Comparison of ENCODE assay signal across 30 cellular contexts in the genomic region with DNA sequence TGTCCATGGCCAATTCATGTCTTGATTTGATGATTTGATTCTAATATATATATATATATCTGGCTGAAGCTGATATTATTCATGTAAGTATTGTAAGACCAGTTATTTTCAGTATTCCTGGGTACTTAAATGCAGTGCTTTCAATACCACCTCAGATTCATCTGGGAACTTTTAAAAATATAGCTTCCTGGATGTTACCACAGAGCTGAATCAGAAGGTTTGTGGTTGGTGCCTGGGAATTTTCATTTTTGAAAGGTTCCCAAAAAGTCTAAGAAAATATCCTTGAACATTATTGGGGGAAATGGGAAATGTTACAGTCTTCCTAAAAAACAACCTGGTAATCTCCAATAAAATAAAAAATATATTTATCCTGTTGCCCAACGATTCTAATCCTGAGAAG. TPM values are rescaled to one million over a fixed set of nuclear protein-coding genes. Genes with fewer than 3 reads are reported as not detected.
DNase-seq lines count a peak whose midpoint lies in the region; ATAC-seq and TF ChIP-seq lines count a peak whose summit lies in the region.
"Had no signal": no experiment of that assay in that cellular context is flagged by ENCODE, and none has a peak within 500 bp of the region (broad histone marks: within the 10 kb centered on the region; RNA-seq: fewer than 3 reads in every experiment).

No MANE protein-coding gene starts in this region.

- peaks cover 22% of the 10 kb centered on the region for H3K36me3 Mint-ChIP-seq in T-helper 17 cell (ENCODE audit: low read depth)

- in situ Hi-C loops in astrocyte of the spinal cord (cut with HindIII; ENCODE audit: low sequenced_read_pairs): no loop called here

- H4K8ac ChIP-seq in mesenchymal stem cell (ENCODE audit: low read length): no peak overlapping the region

- H3K27ac Mint-ChIP-seq in T-helper 17 cell: no peak overlapping the region
- H3K27ac Mint-ChIP-seq: activated naive CD8-positive, alpha-beta T cell treated with anti-CD3 and anti-CD28 coated beads for 36 hours; activated T-cell treated with anti-CD3 and anti-CD28 coated beads, Interleukin-2, amount 50 U/mL, for 24 hours had no signal

- no peak overlapping the region for H2AFZ ChIP-seq in mesenchymal stem cell (ENCODE audit: low read depth, low read length)
- H2AFZ ChIP-seq: hepatocyte, parathyroid adenoma had no signal

- no peak overlapping the region for H2BK5ac ChIP-seq in mesenchymal stem cell (ENCODE audit: low read depth, low read length, poor library complexity, severe bottlenecking)

- H3K4me3 ChIP-seq in HUES48 (ENCODE audit: low read depth, low read length): peak overlapping the region; percentile 44; the same call in 1 of the 2 replicates
- H3K4me3 ChIP-seq in astrocyte of the spinal cord (ENCODE audit: low read depth, low read length): no peak overlapping the region
- no peak overlapping the region for H3K4me3 ChIP-seq in mesenchymal stem cell (ENCODE audit: insufficient read depth in 1 of 2, low read depth in 1 of 2, low read length in 2 of 2)
- H3K4me3 ChIP-seq: ascending aorta, BLaER1, gastrocnemius medialis, hepatocyte, testis had no signal

- H3K36me3 ChIP-seq in HUES48 (ENCODE audit: control insufficient read depth, insufficient read depth, low read length) (peaks cover 28% of the 10 kb centered on the region), mesenchymal stem cell (ENCODE audit: control insufficient read depth in 1 of 2, insufficient read depth in 2 of 2, low read depth in 1 of 2, low read length in 2 of 2) (peaks cover 10 to 14% of the 10 kb centered on the region in 2 experiments)

- H3K27me3 ChIP-seq in HUES48 (ENCODE audit: control insufficient read depth, insufficient read depth, low read length) (no peaks in the 10 kb centered on the region), mesenchymal stem cell (ENCODE audit: control insufficient read depth in 1 of 2, insufficient read depth in 1 of 2, low read length in 2 of 2) (no peaks in the 10 kb centered on the region)
- H3K27me3 ChIP-seq: ascending aorta, BLaER1, gastrocnemius medialis, hepatocyte, testis had no signal

- no peak overlapping the region for H2BK120ac ChIP-seq in mesenchymal stem cell (ENCODE audit: low read depth, low read length)

- no peak overlapping the region for H3K9ac ChIP-seq in HUES48 (ENCODE audit: low read depth, low read length)
- peak overlapping the region; percentile 3 for H3K9ac ChIP-seq in mesenchymal stem cell (ENCODE audit: low read length)
- H3K9ac ChIP-seq: BLaER1, parathyroid adenoma had no signal

- H3K9me3 ChIP-seq in HUES48 (ENCODE audit: control insufficient read depth, insufficient read depth, low read length) (no peaks in the 10 kb centered on the region), mesenchymal stem cell (ENCODE audit: control insufficient read depth, low read length) (no peaks in the 10 kb centered on the region), T-helper 17 cell (ENCODE audit: control insufficient read depth, low read length, poor library complexity, severe bottlenecking) (no peaks in the 10 kb centered on the region)
- H3K9me3 ChIP-seq: ascending aorta, BLaER1, gastrocnemius medialis, testis had no signal

- no peak overlapping the region for H2BK15ac ChIP-seq in mesenchymal stem cell (ENCODE audit: low read depth, poor library complexity, severe bottlenecking)

- H4K91ac ChIP-seq in mesenchymal stem cell (ENCODE audit: low read length): no peak overlapping the region

- no peaks in the 10 kb centered on the region for H3K27me3 Mint-ChIP-seq in T-helper 17 cell
- H3K27me3 Mint-ChIP-seq: activated naive CD8-positive, alpha-beta T cell treated with anti-CD3 and anti-CD28 coated beads for 36 hours; activated T-cell treated with anti-CD3 and anti-CD28 coated beads, Interleukin-2, amount 50 U/mL, for 24 hours; central memory CD8-positive, alpha-beta T cell had no signal

- peak; percentile 65 for DNase-seq in AG20443 (ENCODE audit: low spot score)
- DNase-seq in astrocyte of the spinal cord (ENCODE audit: low read depth, low spot score): peak; percentile 58
- DNase-seq in mesenchymal stem cell: no peak
- no peak for DNase-seq in 8988T
- DNase-seq in COLO668 (lab: John Stamatoyannopoulos, UW; ENCODE audit: unreplicated experiment): no peak
- DNase-seq in T-helper 17 cell: no peak
- DNase-seq in stimulated activated CD4-positive, alpha-beta T cell treated with anti-CD3 and anti-CD28 coated beads, Interleukin-1b, Interleukin-23, amount 100 ng/mL, for 48 hours: no peak
- DNase-seq: activated gamma-delta T cell; activated naive CD8-positive, alpha-beta T cell treated with anti-CD3 and anti-CD28 coated beads for 36 hours; activated T-cell treated with anti-CD3 and anti-CD28 coated beads, Interleukin-2, amount 50 U/mL, for 24 hours; COR-L47; gastrocnemius medialis; immature natural killer cell; KG1; left colon; MM.1S; NCI-H1105 treated with DMSO at 0.1 percent for 48 hours; NCI-H2029; NCI-H526; OCI-M1; small intestine; stimulated activated naive CD8-positive, alpha-beta T cell treated with anti-CD3 and anti-CD28 coated beads, Interleukin-15, Interleukin-2, amounts not matched to agents 100 U/mL and 50 U/mL, for 24 hours; testis had no signal

- no peak overlapping the region for H3K14ac ChIP-seq in mesenchymal stem cell (ENCODE audit: low read length in 2 of 2)

- H3K27ac ChIP-seq in HUES48 (ENCODE audit: low read depth, low read length): peak overlapping the region; percentile 68
- no peak overlapping the region for H3K27ac ChIP-seq in mesenchymal stem cell (ENCODE audit: low read length, poor library complexity, severe bottlenecking)
- H3K27ac ChIP-seq: ascending aorta, BLaER1, hepatocyte, parathyroid adenoma, testis had no signal

- no peak overlapping the region for H3K18ac ChIP-seq in mesenchymal stem cell (ENCODE audit: low read depth in 1 of 2, low read length in 2 of 2)

- WGBS in mesenchymal stem cell: no CpG with 5 or more reads among the region's 1 CpG

- no peak overlapping the region for H3K4ac ChIP-seq in mesenchymal stem cell (ENCODE audit: low read depth in 1 of 2, low read length in 2 of 2)

- no peak overlapping the region for H3K4me3 Mint-ChIP-seq in T-helper 17 cell
- H3K4me3 Mint-ChIP-seq: activated naive CD8-positive, alpha-beta T cell treated with anti-CD3 and anti-CD28 coated beads for 36 hours; activated T-cell treated with anti-CD3 and anti-CD28 coated beads, Interleukin-2, amount 50 U/mL, for 24 hours; central memory CD8-positive, alpha-beta T cell; immature natural killer cell; neural crest cell had no signal

- H3K23ac ChIP-seq in mesenchymal stem cell (ENCODE audit: low read length in 2 of 2): no peak overlapping the region

- no peak for TF ChIP-seq CTCF in astrocyte of the spinal cord (IDR thresholded peaks at IDR 0.05; ENCODE audit: low read depth, low read length)

- peaks cover 15% of the 10 kb centered on the region for H3K4me1 Mint-ChIP-seq in T-helper 17 cell
- H3K4me1 Mint-ChIP-seq: neural crest cell had no signal

- H3K4me2 ChIP-seq in mesenchymal stem cell (ENCODE audit: low read length, poor library complexity, severe bottlenecking): no peak overlapping the region
- H3K4me2 ChIP-seq: BLaER1, hepatocyte had no signal

- ATAC-seq in T-helper 17 cell: no peak
- ATAC-seq: gastrocnemius medialis; left colon; stimulated activated naive CD8-positive, alpha-beta T cell treated with anti-CD3 and anti-CD28 coated beads, Interleukin-15, Interleukin-2, amounts not matched to agents 100 U/mL and 50 U/mL, for 24 hours had no signal

- no peak overlapping the region for H2AK5ac ChIP-seq in mesenchymal stem cell (ENCODE audit: low read length, severe bottlenecking)

- H3K4me1 ChIP-seq in HUES48 (ENCODE audit: control insufficient read depth, insufficient read depth, low read length) (peaks cover 14% of the 10 kb centered on the region), mesenchymal stem cell (ENCODE audit: control insufficient read depth, insufficient read depth, low read depth, low read length) (peaks cover 2% of the 10 kb centered on the region)
- H3K4me1 ChIP-seq: ascending aorta, gastrocnemius medialis, parathyroid adenoma, testis had no signal

- H3K79me1 ChIP-seq in mesenchymal stem cell (replicated peaks; ENCODE audit: low read length, poor library complexity, severe bottlenecking): no peaks in the 10 kb centered on the region

- H2BK12ac ChIP-seq in mesenchymal stem cell (ENCODE audit: low read length in 2 of 2): no peak overlapping the region

RNA-seq across cellular contexts. Expression of a gene that starts 10.7 kb away (rescaled TPM):
- 32.2 TPM for polyA plus RNA-seq in mesenchymal stem cell (2013, experiment 1 of 2)
- 32.6 TPM for polyA plus RNA-seq in mesenchymal stem cell (2013, experiment 2 of 2)
- total RNA-seq in T-helper 17 cell: 10 to 100 TPM; 31.8 to 37.4 TPM

Comparison
In these comparisons a context has a peak if more than half of its experiments do, and no peak if none do; other contexts are left out.
1. DNase-seq: peak in AG20443 (single experiment) and astrocyte of the spinal cord (single experiment); none in mesenchymal stem cell (single experiment), 8988T (single experiment), COLO668 (single experiment), T-helper 17 cell (0 of 3) and stimulated activated CD4-positive, alpha-beta T cell treated with anti-CD3 and anti-CD28 coated beads, Interleukin-1b, Interleukin-23, amount 100 ng/mL, for 48 hours (single experiment).